Comparison of ENCODE assay signal across 29 cellular contexts in the genomic region with DNA sequence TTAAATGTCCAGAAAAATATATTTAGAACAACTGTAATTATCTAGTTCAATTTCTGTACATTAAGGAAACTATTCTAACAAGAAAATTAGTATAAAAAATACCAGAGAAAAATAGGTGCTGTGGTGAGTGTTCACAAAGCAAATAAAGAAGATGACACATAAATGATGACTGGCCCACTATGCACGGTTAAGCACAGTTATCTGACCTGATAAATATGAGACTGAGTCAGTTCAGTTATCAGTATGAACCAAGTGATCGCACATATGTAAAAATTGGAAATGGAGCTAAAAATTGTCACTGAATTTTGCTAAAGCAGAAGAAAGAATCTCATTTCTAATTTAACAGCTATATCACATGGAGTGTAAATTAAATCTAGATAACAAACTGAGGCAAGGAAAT. TPM values are rescaled to one million over a fixed set of nuclear protein-coding genes. Genes with fewer than 3 reads are reported as not detected.
DNase-seq lines count a peak whose midpoint lies in the region; ATAC-seq and TF ChIP-seq lines count a peak whose summit lies in the region.
"Had no signal": no experiment of that assay in that cellular context is flagged by ENCODE, and none has a peak within 500 bp of the region (broad histone marks: within the 10 kb centered on the region; RNA-seq: fewer than 3 reads in every experiment).

No MANE protein-coding gene starts in this region.

- peaks cover 29% of the 10 kb centered on the region for H3K36me3 ChIP-seq in osteoblast (ENCODE audit: insufficient read depth, low read length)

- TF ChIP-seq CTCF in osteoblast (IDR thresholded peaks at IDR 0.05; ENCODE audit: extremely low read depth, low read depth, low read length), result no peak

- no peak overlapping the region for H2AFZ ChIP-seq in osteoblast (ENCODE audit: low read length)
- H2AFZ ChIP-seq: neural progenitor cell had no signal

- H3K4me1 ChIP-seq in osteoblast (ENCODE audit: insufficient read depth, low read length), result no peaks in the 10 kb centered on the region
- H3K4me1 ChIP-seq: left lung, neural progenitor cell, upper lobe of right lung had no signal

- no peaks in the 10 kb centered on the region for H4K20me1 ChIP-seq in osteoblast (ENCODE audit: insufficient read depth, low read length)

- no peak overlapping the region for H3K27ac ChIP-seq in osteoblast (ENCODE audit: low read depth, low read length)
- H3K27ac ChIP-seq: BLaER1 treated with 17β-estradiol and CSF1 and Interleukin-3, amounts not matched to agents 10 nM and 100 nM; left lung; neural progenitor cell; upper lobe of right lung had no signal

- H3K4me2 ChIP-seq in osteoblast (ENCODE audit: insufficient read depth, low read length), result no peak overlapping the region
- H3K4me2 ChIP-seq: BLaER1 treated with 17β-estradiol and CSF1 and Interleukin-3, amounts not matched to agents 10 nM and 100 nM; neural progenitor cell had no signal

- DNase-seq in RKO (ENCODE audit: low spot score) (peak; percentile 54), erythroblast (lab: John Stamatoyannopoulos, UW) (peak; percentile 35 to 72), osteoblast (ENCODE audit: insufficient read length, low spot score, missing footprints) (peak; percentile 38), NCI-H187 treated with DMSO at 0.1 percent for 48 hours (lab: John Stamatoyannopoulos, UW) (no peak), G401 (ENCODE audit: low spot score) (no peak)
- DNase-seq: activated naive CD4-positive, alpha-beta T cell treated with anti-CD3 and anti-CD28 coated beads, Interleukin-2, amount 10 ng/mL, durations not matched to agents 7 days and 5 days; activated T-cell treated with anti-CD3 and anti-CD28 coated beads, Interleukin-2, amount 50 U/mL, for 72 hours; DMS79 treated with DMSO at 0.1 percent for 48 hours; glutamatergic neuron; GOT3; KG1; left lung; MM.1S; NCI-H1105 treated with DMSO at 0.1 percent for 48 hours; NCI-H2081; NCI-H2227 treated with DMSO at 0.1 percent for 48 hours; NCI-H526 treated with DMSO at 0.1 percent for 48 hours; posterior cingulate gyrus; right cardiac atrium; SIG-M5; stimulated activated CD4-positive, alpha-beta T cell treated with anti-CD3 and anti-CD28 coated beads, Interleukin-1b, Interleukin-23, amount 100 ng/mL, for 48 hours; stimulated activated naive CD8-positive, alpha-beta T cell treated with anti-CD3 and anti-CD28 coated beads, Interleukin-15, Interleukin-2, amounts not matched to agents 100 U/mL and 50 U/mL, for 24 hours; SW 1271; T-helper 9 cell; upper lobe of right lung had no signal

- no peaks in the 10 kb centered on the region for H3K79me2 ChIP-seq in osteoblast (ENCODE audit: insufficient read depth, low read length)

- H3K27me3 ChIP-seq in osteoblast (ENCODE audit: insufficient read depth, low read length), result no peaks in the 10 kb centered on the region
- H3K27me3 ChIP-seq: BLaER1 treated with 17β-estradiol and CSF1 and Interleukin-3, amounts not matched to agents 10 nM and 100 nM; left lung; neural progenitor cell; upper lobe of right lung had no signal

- TF ChIP-seq POLR2A in erythroblast (IDR thresholded peaks at IDR 0.05; ENCODE audit: low read length), result no peak

- in situ Hi-C loops in G401 (cut with HindIII; ENCODE audit: low sequenced_read_pairs), result no loop called here

- peak; percentile 50 for ATAC-seq in HG02610 (IDR thresholded peaks at IDR 0.05; ENCODE audit: unreplicated experiment)
- no peak for ATAC-seq in HG03097 (IDR thresholded peaks at IDR 0.05; ENCODE audit: low FRiP score, unreplicated experiment)
- ATAC-seq: activated T-cell treated with anti-CD3 and anti-CD28 coated beads, Interleukin-2, amount 50 U/mL, for 72 hours; left lung; right cardiac atrium; stimulated activated naive CD8-positive, alpha-beta T cell treated with anti-CD3 and anti-CD28 coated beads, Interleukin-15, Interleukin-2, amounts not matched to agents 100 U/mL and 50 U/mL, for 24 hours; upper lobe of right lung had no signal

- no peaks in the 10 kb centered on the region for H3K9me3 ChIP-seq in osteoblast (ENCODE audit: low read depth, low read length)
- H3K9me3 ChIP-seq: BLaER1 treated with 17β-estradiol and CSF1 and Interleukin-3, amounts not matched to agents 10 nM and 100 nM; left lung; upper lobe of right lung had no signal

- no peak overlapping the region for H3K4me3 ChIP-seq in osteoblast (ENCODE audit: insufficient read depth, low read length)
- H3K4me3 ChIP-seq: BLaER1 treated with 17β-estradiol and CSF1 and Interleukin-3, amounts not matched to agents 10 nM and 100 nM; left lung; neural progenitor cell; upper lobe of right lung had no signal

RNA-seq across cellular contexts. Expression of a gene that starts 18.8 kb away (rescaled TPM):
- total RNA-seq in osteoblast, result 17.4 and 19.2 TPM in 2 replicates
- not detected in 2 replicates for total RNA-seq in G401 (2014; rRNA removed; shearing (Covaris generic))

RNA-seq across cellular contexts. Expression of a gene that starts 27.9 kb away (rescaled TPM):
- total RNA-seq in osteoblast, result 19.5 and 21.8 TPM in 2 replicates
- 5.5 and 7.1 TPM in 2 replicates for total RNA-seq in G401 (2014; rRNA removed; shearing (Covaris generic))

RNA-seq across cellular contexts. Expression of a gene that starts 28.0 kb away (rescaled TPM):
- 8.5 and 9.8 TPM in 2 replicates for total RNA-seq in osteoblast
- total RNA-seq in G401 (2014; rRNA removed; shearing (Covaris generic)), result 0.24 and 2.6 TPM in 2 replicates

Comparison
In these comparisons a context has a peak if more than half of its experiments do, and no peak if none do; other contexts are left out.
1. DNase-seq: peak in RKO (single experiment), erythroblast (2 of 2) and osteoblast (single experiment); none in NCI-H187 treated with DMSO at 0.1 percent for 48 hours (single experiment) and G401 (single experiment).
2. RNA of a gene that starts 18.8 kb away (total RNA-seq): 17.4 to 19.2 TPM in osteoblast; not detected in G401; every median in the first group is over 10 times any median in the second.